In the genomic region with DNA sequence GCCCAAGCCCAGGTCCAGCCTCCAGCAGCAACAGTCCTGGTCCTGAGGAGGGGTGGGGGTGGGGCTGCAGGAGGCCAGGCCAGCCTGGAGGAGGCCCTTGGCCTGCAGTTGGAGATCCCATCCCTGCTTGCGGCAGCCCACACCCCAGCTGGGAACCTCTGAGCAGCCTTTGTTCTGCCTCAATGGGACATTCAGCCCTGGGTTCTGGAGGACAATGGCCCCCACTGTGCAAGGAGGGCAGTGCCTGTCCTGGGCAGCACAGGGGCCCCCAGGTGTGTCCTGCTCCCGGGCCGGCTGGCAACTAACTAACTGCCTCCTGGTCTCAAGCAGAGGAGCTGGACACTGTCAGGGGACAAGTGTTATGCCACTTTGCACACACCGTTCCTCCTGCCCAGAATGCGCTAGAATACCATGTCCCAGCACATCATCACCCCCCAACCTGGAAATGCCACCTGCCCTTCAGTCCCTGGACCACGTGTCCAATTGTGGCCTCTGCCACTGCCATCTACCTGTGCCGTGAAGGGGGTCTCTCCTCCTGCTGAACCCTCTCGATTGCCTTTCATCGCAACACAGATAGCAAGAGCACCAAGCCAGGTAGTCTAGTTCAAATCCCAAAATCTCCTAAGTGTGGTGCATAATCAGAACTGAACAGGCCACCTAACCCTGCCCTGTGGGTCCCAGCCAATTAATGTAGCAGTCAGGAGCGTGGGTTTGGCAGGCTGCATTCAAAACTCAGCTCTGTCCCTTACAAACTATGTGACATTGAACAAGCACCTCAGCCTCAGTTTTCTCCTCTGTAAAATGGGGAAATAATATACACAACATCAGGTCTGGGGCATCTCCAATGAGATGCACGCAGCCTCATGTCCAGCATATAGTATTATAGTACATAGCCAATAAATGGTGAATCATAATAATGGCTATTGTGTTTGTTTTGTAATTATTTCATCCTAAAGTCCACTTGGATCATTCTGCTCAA, we compare ENCODE assay signal across 19 cellular contexts. TPM values are rescaled to one million over a fixed set of nuclear protein-coding genes. Genes with fewer than 3 reads are reported as not detected.
DNase-seq lines count a peak whose midpoint lies in the region; ATAC-seq and TF ChIP-seq lines count a peak whose summit lies in the region.
"Had no signal": no experiment of that assay in that cellular context is flagged by ENCODE, and none has a peak within 500 bp of the region (broad histone marks: within the 10 kb centered on the region; RNA-seq: fewer than 3 reads in every experiment).

No MANE protein-coding gene starts in this region.

- no peak overlapping the region for H3K27ac Mint-ChIP-seq in activated T-cell treated with anti-CD3 and anti-CD28 coated beads, Interleukin-2, amount 50 U/mL, for 24 hours
- H3K27ac Mint-ChIP-seq in activated T-cell treated with anti-CD3 and anti-CD28 coated beads, Interleukin-2, amount 50 U/mL, for 72 hours, result no peak overlapping the region
- H3K27ac Mint-ChIP-seq in endodermal cell, result peak overlapping the region; percentile 49
- H3K27ac Mint-ChIP-seq in type B pancreatic cell, result no peak overlapping the region
- H3K27ac Mint-ChIP-seq: IgD-negative memory B cell, nephron had no signal

- H3K4me3 Mint-ChIP-seq in activated T-cell treated with anti-CD3 and anti-CD28 coated beads, Interleukin-2, amount 50 U/mL, for 24 hours, result no peak overlapping the region
- H3K4me3 Mint-ChIP-seq in activated T-cell treated with anti-CD3 and anti-CD28 coated beads, Interleukin-2, amount 50 U/mL, for 72 hours, result no peak overlapping the region
- H3K4me3 Mint-ChIP-seq in endodermal cell, result no peak overlapping the region
- no peak overlapping the region for H3K4me3 Mint-ChIP-seq in type B pancreatic cell
- H3K4me3 Mint-ChIP-seq: IgD-negative memory B cell, nephron had no signal

- H3K9me3 ChIP-seq in endodermal cell (ENCODE audit: control insufficient read depth, low read length), result no peaks in the 10 kb centered on the region

- H3K36me3 Mint-ChIP-seq in activated T-cell treated with anti-CD3 and anti-CD28 coated beads, Interleukin-2, amount 50 U/mL, for 24 hours (ENCODE audit: low read depth), result no peaks in the 10 kb centered on the region
- no peaks in the 10 kb centered on the region for H3K36me3 Mint-ChIP-seq in activated T-cell treated with anti-CD3 and anti-CD28 coated beads, Interleukin-2, amount 50 U/mL, for 72 hours (ENCODE audit: insufficient read depth in 2 of 2)
- H3K36me3 Mint-ChIP-seq in endodermal cell (ENCODE audit: low read depth), result peaks cover 2% of the 10 kb centered on the region
- H3K36me3 Mint-ChIP-seq in type B pancreatic cell, result no peaks in the 10 kb centered on the region
- H3K36me3 Mint-ChIP-seq: IgD-negative memory B cell had no signal

- H3K9ac ChIP-seq in endodermal cell (ENCODE audit: extremely low read depth, low read length, poor library complexity, severe bottlenecking), result no peak overlapping the region

- ATAC-seq in activated T-cell treated with anti-CD3 and anti-CD28 coated beads, Interleukin-2, amount 50 U/mL, for 72 hours (replicated peaks in 1 of 2), result no peak
- ATAC-seq in GM21825 (IDR thresholded peaks at IDR 0.05; ENCODE audit: unreplicated experiment), result no peak
- no peak for ATAC-seq in HG03108 (IDR thresholded peaks at IDR 0.05; ENCODE audit: unreplicated experiment)
- ATAC-seq: GM12878, HCT116 had no signal

- peaks cover 2% of the 10 kb centered on the region for H3K27me3 ChIP-seq in endodermal cell (ENCODE audit: control insufficient read depth, insufficient read depth, low read length, poor library complexity, severe bottlenecking)
- H3K27me3 ChIP-seq: upper lobe of left lung had no signal

- H3K4me1 ChIP-seq in endodermal cell (ENCODE audit: control insufficient read depth, insufficient read depth, low read length), result peaks cover 5% of the 10 kb centered on the region
- H3K4me1 ChIP-seq: upper lobe of left lung had no signal

- H3K4me1 Mint-ChIP-seq in activated T-cell treated with anti-CD3 and anti-CD28 coated beads, Interleukin-2, amount 50 U/mL, for 24 hours (ENCODE audit: low read depth), result no peaks in the 10 kb centered on the region
- no peaks in the 10 kb centered on the region for H3K4me1 Mint-ChIP-seq in activated T-cell treated with anti-CD3 and anti-CD28 coated beads, Interleukin-2, amount 50 U/mL, for 72 hours (ENCODE audit: low read depth)
- H3K4me1 Mint-ChIP-seq in endodermal cell, result peaks cover 14% of the 10 kb centered on the region
- H3K4me1 Mint-ChIP-seq in type B pancreatic cell (ENCODE audit: unreplicated experiment), result no peaks in the 10 kb centered on the region
- H3K4me1 Mint-ChIP-seq: nephron had no signal

- peaks cover 67% of the 10 kb centered on the region for H3K27me3 Mint-ChIP-seq in activated T-cell treated with anti-CD3 and anti-CD28 coated beads, Interleukin-2, amount 50 U/mL, for 24 hours
- peaks cover 34% of the 10 kb centered on the region for H3K27me3 Mint-ChIP-seq in activated T-cell treated with anti-CD3 and anti-CD28 coated beads, Interleukin-2, amount 50 U/mL, for 72 hours (ENCODE audit: low read depth)
- H3K27me3 Mint-ChIP-seq in endodermal cell (ENCODE audit: insufficient read depth), result peaks cover 12% of the 10 kb centered on the region
- peaks cover 78% of the 10 kb centered on the region for H3K27me3 Mint-ChIP-seq in type B pancreatic cell

- H3K9me3 Mint-ChIP-seq in activated T-cell treated with anti-CD3 and anti-CD28 coated beads, Interleukin-2, amount 50 U/mL, for 24 hours, result no peaks in the 10 kb centered on the region
- H3K9me3 Mint-ChIP-seq in activated T-cell treated with anti-CD3 and anti-CD28 coated beads, Interleukin-2, amount 50 U/mL, for 72 hours, result peaks cover 0 to 3% of the 10 kb centered on the region in 2 donors
- no peaks in the 10 kb centered on the region for H3K9me3 Mint-ChIP-seq in endodermal cell
- no peaks in the 10 kb centered on the region for H3K9me3 Mint-ChIP-seq in type B pancreatic cell

- TF ChIP-seq CTCF in endodermal cell (conservative IDR thresholded peaks at IDR 0.05), result no peak
- no peak for TF ChIP-seq CTCF in type B pancreatic cell (conservative IDR thresholded peaks at IDR 0.05)

- DNase-seq in activated T-cell treated with anti-CD3 and anti-CD28 coated beads, Interleukin-2, amount 50 U/mL, for 24 hours, result peak; percentile 11
- no peak for DNase-seq in activated T-cell treated with anti-CD3 and anti-CD28 coated beads, Interleukin-2, amount 50 U/mL, for 72 hours
- peak; percentile 67 for DNase-seq in endodermal cell
- DNase-seq in nucleus accumbens (lab: John Stamatoyannopoulos, UW), result peak in 53 of 56 donors; percentile 49 to 95 (median 85)
- peak; percentile 58 for DNase-seq in type B pancreatic cell (ENCODE audit: extremely low spot score, unreplicated experiment)
- no peak for DNase-seq in NOMO-1 treated with dmso at 0.1 percent for 144 hours (lab: John Stamatoyannopoulos, UW; ENCODE audit: unreplicated experiment)
- DNase-seq: brain microvascular endothelial cell; effector CD8-positive, alpha-beta T cell; NCI-H2171 treated with DMSO at 0.1 percent for 48 hours; RPMI8226; stimulated activated CD4-positive, alpha-beta T cell treated with anti-CD3 and anti-CD28 coated beads, Interleukin-4, amount 100 ng/mL, for 24 hours had no signal

- no peaks in the 10 kb centered on the region for H3K36me3 ChIP-seq in endodermal cell (ENCODE audit: control insufficient read depth, insufficient read depth, low read length)
- H3K36me3 ChIP-seq: brain microvascular endothelial cell, upper lobe of left lung had no signal

- H3K27ac ChIP-seq in endodermal cell (ENCODE audit: low read depth, low read length), result no peak overlapping the region
- H3K27ac ChIP-seq: brain microvascular endothelial cell, upper lobe of left lung had no signal

- 74 to 88% methylated on average over 4 to 11 of the region's 11 CpGs for whole genome bisulfite sequencing in endodermal cell (ENCODE audit: insufficient coverage in 1 of 2, insufficient read length in 1 of 2), 2 experiments

- H3K4me3 ChIP-seq in endodermal cell (ENCODE audit: low read length), result no peak overlapping the region
- H3K4me3 ChIP-seq: GM12878, upper lobe of left lung had no signal

RNA-seq across cellular contexts. Expression of a gene that starts 8.8 kb away (rescaled TPM):
- not detected for total RNA-seq in activated T-cell treated with anti-CD3 and anti-CD28 coated beads, Interleukin-2, amount 50 U/mL, for 72 hours
- 10 to 100 TPM in 1 of 2 donors, 1 to 10 TPM in 1; 4.4 to 19.2 TPM for total RNA-seq in endodermal cell
- 2.1 TPM for polyA plus RNA-seq in endodermal cell (2013, experiment 1 of 2)
- 1.2 TPM for polyA plus RNA-seq in endodermal cell (2013, experiment 2 of 2)
- total RNA-seq in type B pancreatic cell (ENCODE audit: low replicate concordance), result 10.8 and 52.6 TPM in 2 replicates
- total RNA-seq: activated CD8-positive, alpha-beta memory T cell treated with anti-CD3 and anti-CD28 coated beads for 36 hours had no signal
- polyA plus RNA-seq: IgD-negative memory B cell had no signal

Comparison
In these comparisons a context has a peak if more than half of its experiments do, and no peak if none do; other contexts are left out.
1. DNase-seq: peak in activated T-cell treated with anti-CD3 and anti-CD28 coated beads, Interleukin-2, amount 50 U/mL, for 24 hours (single experiment), endodermal cell (single experiment), nucleus accumbens (53 of 56) and type B pancreatic cell (single experiment); none in activated T-cell treated with anti-CD3 and anti-CD28 coated beads, Interleukin-2, amount 50 U/mL, for 72 hours (0 of 2) and NOMO-1 treated with dmso at 0.1 percent for 144 hours (single experiment).
2. RNA of a gene that starts 8.8 kb away (total RNA-seq): 4.4 to 19.2 TPM in endodermal cell and 10.8 to 52.6 TPM in type B pancreatic cell; not detected in activated T-cell treated with anti-CD3 and anti-CD28 coated beads, Interleukin-2, amount 50 U/mL, for 72 hours; every median in the first group is over 4 times any median in the second.